ENCODE assay signal across 8 cellular contexts in genomic region chr17:77374170-77374936, GRCh38.
DNase-seq lines count a peak whose midpoint lies in the region; ATAC-seq and TF ChIP-seq lines count a peak whose summit lies in the region.

No MANE protein-coding gene starts in this region.

- H3K36me3 Mint-ChIP-seq in activated T-cell treated with anti-CD3 and anti-CD28 coated beads, Interleukin-2, amount 50 U/mL, for 4 hours (ENCODE audit: insufficient read depth), result no peaks in the 10 kb centered on the region

- H3K27me3 Mint-ChIP-seq in activated T-cell treated with anti-CD3 and anti-CD28 coated beads, Interleukin-2, amount 50 U/mL, for 4 hours (ENCODE audit: low read depth), result no peaks in the 10 kb centered on the region

- in situ Hi-C loops in G401 (cut with HindIII; ENCODE audit: low sequenced_read_pairs), result no loop called here

- peak overlapping the region; percentile 97 for H3K4me3 Mint-ChIP-seq in activated T-cell treated with anti-CD3 and anti-CD28 coated beads, Interleukin-2, amount 50 U/mL, for 4 hours

- H3K4me1 Mint-ChIP-seq in activated T-cell treated with anti-CD3 and anti-CD28 coated beads, Interleukin-2, amount 50 U/mL, for 4 hours (ENCODE audit: low read depth), result peaks cover 79% of the 10 kb centered on the region

- H3K9me3 Mint-ChIP-seq in activated T-cell treated with anti-CD3 and anti-CD28 coated beads, Interleukin-2, amount 50 U/mL, for 4 hours, result no peaks in the 10 kb centered on the region

- TF ChIP-seq CTCF in epithelial cell of proximal tubule (conservative IDR thresholded peaks at IDR 0.05; ENCODE audit: low read depth, low read length), result peak; percentile 24

- peak overlapping the region; percentile 65 for H3K4me3 ChIP-seq in epithelial cell of proximal tubule (ENCODE audit: low read depth, low read length)

- peak; percentile 70 to 72 for ATAC-seq in activated T-cell treated with anti-CD3 and anti-CD28 coated beads, Interleukin-2, amount 50 U/mL, for 4 hours
- ATAC-seq in HG03159 (IDR thresholded peaks at IDR 0.05; ENCODE audit: unreplicated experiment), result no peak

- peak; percentile 85 for DNase-seq in G401 (ENCODE audit: low spot score)
- peak; percentile 90 for DNase-seq in NCI-H2227 treated with DMSO at 0.1 percent for 48 hours (lab: John Stamatoyannopoulos, UW)
- peak; percentile 61 for DNase-seq in activated T-cell treated with anti-CD3 and anti-CD28 coated beads, Interleukin-2, amount 50 U/mL, for 4 hours
- no peak for DNase-seq in epithelial cell of proximal tubule (ENCODE audit: low read depth)
- DNase-seq in mucosa of gallbladder (ENCODE audit: low spot score), result peak; percentile 87
- peak; percentile 63 to 72 for DNase-seq in stimulated activated CD8-positive, alpha-beta memory T cell treated with anti-CD3 and anti-CD28 coated beads, Interleukin-7, amount 100 ng/mL, for 48 hours (ENCODE audit: extremely low read depth in 1 of 2, low read depth in 1 of 2)
- DNase-seq in NCI-H2029 (lab: John Stamatoyannopoulos, UW), result no peak

Comparison
In these comparisons a context has a peak if more than half of its experiments do, and no peak if none do; other contexts are left out.
1. DNase-seq: peak in G401 (single experiment), NCI-H2227 treated with DMSO at 0.1 percent for 48 hours (single experiment), activated T-cell treated with anti-CD3 and anti-CD28 coated beads, Interleukin-2, amount 50 U/mL, for 4 hours (single experiment), mucosa of gallbladder (single experiment) and stimulated activated CD8-positive, alpha-beta memory T cell treated with anti-CD3 and anti-CD28 coated beads, Interleukin-7, amount 100 ng/mL, for 48 hours (2 of 2); none in epithelial cell of proximal tubule (single experiment) and NCI-H2029 (single experiment).